ENCODE assay signal across 8 cellular contexts in the genomic region with DNA sequence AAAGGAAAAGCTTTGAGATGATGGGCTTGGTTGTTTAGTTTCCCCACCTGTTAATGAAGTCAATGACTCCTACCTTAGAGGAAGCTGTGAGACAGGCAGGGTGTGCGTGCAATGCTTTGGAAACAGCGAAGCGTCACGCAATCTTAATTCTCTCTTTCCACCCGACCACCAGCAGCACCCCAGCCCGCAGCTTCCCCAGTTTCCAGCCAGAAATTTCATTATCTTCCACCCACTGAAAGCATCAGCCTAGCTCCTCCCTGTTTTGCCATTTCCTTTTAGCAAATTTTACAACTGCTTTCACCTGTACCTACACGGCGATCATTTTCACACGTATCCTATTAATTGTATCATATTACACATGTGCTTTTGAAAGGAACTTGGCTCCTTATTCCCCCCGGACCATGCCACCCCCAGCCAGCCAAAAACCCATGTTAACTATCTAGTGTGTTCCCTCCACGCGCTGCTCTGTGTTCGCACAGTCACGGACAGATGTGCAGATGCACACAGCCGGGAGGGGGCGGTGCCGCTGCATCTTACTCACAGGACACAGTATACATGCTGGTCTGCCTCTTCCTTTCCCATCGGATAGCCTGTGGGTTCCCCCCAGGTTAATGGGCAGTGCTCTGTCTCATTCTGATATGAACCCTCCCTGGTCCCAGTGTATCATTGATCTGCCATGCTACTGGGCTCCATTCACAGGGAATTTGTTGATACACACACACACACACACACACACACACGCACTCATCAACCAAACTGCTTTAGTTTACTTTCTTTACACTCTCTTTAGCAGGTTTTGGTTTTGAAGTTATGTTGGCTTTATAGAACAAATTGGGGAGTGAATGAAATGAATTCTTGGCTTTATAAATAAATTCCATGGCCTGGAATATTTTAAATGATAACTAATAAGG. TPM values are rescaled to one million over a fixed set of nuclear protein-coding genes. Genes with fewer than 3 reads are reported as not detected.
DNase-seq lines count a peak whose midpoint lies in the region; ATAC-seq and TF ChIP-seq lines count a peak whose summit lies in the region.

No MANE protein-coding gene starts in this region.

- H3K27ac Mint-ChIP-seq in naive B cell, result peak overlapping the region in 2 of 6 donors; percentile 11 to 73

- intact Hi-C loops in thyroid gland (cut with DNase I), result no loop called here

- WGBS in thyroid gland, 2 donors, result 58 to 61% methylated on average over 19 of the region's 19 CpGs

- H3K27me3 Mint-ChIP-seq in naive B cell, result peaks cover 0 to 13% (median 7%) of the 10 kb centered on the region in 3 donors

- TF ChIP-seq CTCF in GM12873 (IDR thresholded peaks at IDR 0.05; ENCODE audit: insufficient read depth, low read depth, low read length, missing control alignments) (peak; percentile 82), thyroid gland (IDR thresholded peaks at IDR 0.05) (peak in 3 of 6 experiments; percentile 27 to 41 (median 32))

- DNase-seq in NCI-H446 (lab: John Stamatoyannopoulos, UW), result peak; percentile 5 to 51
- peak; percentile 77 for DNase-seq in activated CD4-positive, alpha-beta T cell treated with anti-CD3 and anti-CD28 coated beads for 48 hours
- peak; percentile 15 to 63 for DNase-seq in dermis microvascular lymphatic vessel endothelial cell (ENCODE audit: low read depth in 2 of 2)
- peak; percentile 32 for DNase-seq in naive B cell
- peak; percentile 43 to 57 for DNase-seq in thyroid gland

- H3K4me3 Mint-ChIP-seq in naive B cell, result peak overlapping the region in 6 of 8 donors; percentile 44 to 83 (median 70)

- H3K9me3 ChIP-seq in thyroid gland, result no peaks in the 10 kb centered on the region

- no peaks in the 10 kb centered on the region for H3K36me3 Mint-ChIP-seq in naive B cell

- H3K27me3 ChIP-seq in thyroid gland, result no peaks in the 10 kb centered on the region

- H3K9me3 Mint-ChIP-seq in naive B cell, result peaks cover 0 to 3% (median 0%) of the 10 kb centered on the region in 7 donors

- no peak overlapping the region for H3K4me3 ChIP-seq in thyroid gland (replicated peaks in 1 of 3)

- H3K4me1 Mint-ChIP-seq in naive B cell, result peaks cover 3 to 8% (median 5%) of the 10 kb centered on the region in 3 donors

- H3K4me1 ChIP-seq in thyroid gland, result no peaks in the 10 kb centered on the region

- H3K27ac ChIP-seq in thyroid gland, result no peak overlapping the region

- H3K36me3 ChIP-seq in thyroid gland, result no peaks in the 10 kb centered on the region

- ATAC-seq in HG03103 (IDR thresholded peaks at IDR 0.05; ENCODE audit: low read depth, unreplicated experiment) (peak; percentile 89), naive B cell (ENCODE audit: low read depth in 2 of 2) (peak; percentile 91 to 93), GM18873 (IDR thresholded peaks at IDR 0.05; ENCODE audit: low FRiP score, unreplicated experiment) (no peak)

- no peak for TF ChIP-seq POLR2A in thyroid gland (IDR thresholded peaks at IDR 0.05)

RNA-seq across cellular contexts. Expression of gene CYP27C1, which starts 22.4 kb away (rescaled TPM):
- total RNA-seq in dermis microvascular lymphatic vessel endothelial cell, result under 0.01 TPM in 1 of 2 replicates, not detected in the other
- not detected for polyA plus RNA-seq in naive B cell (ENCODE audit: low read depth in 6 of 6)
- total RNA-seq in thyroid gland, result under 1 TPM in 1 of 4 donors, not detected in 3; 0.40 TPM
